Comparison of ENCODE assay signal across 1 cellular context in genomic region chr12:77204055-77204454, GRCh38.
TF ChIP-seq lines count a peak whose summit lies in the region.

No MANE protein-coding gene starts in this region.

TF ChIP-seq in WTC11, 78 proteins besides CTCF, POLR2A, EP300 and RAD21 (continued from another document):
- TF ChIP-seq FOXP4 (CRISPR knock-in tag; IDR thresholded peaks at IDR 0.05) (no peak), GABPB1 (CRISPR knock-in tag; IDR thresholded peaks at IDR 0.05) (no peak), ZNF532 (CRISPR knock-in tag; IDR thresholded peaks at IDR 0.05; ENCODE audit: borderline replicate concordance) (no peak), IRF2 (CRISPR knock-in tag; IDR thresholded peaks at IDR 0.05; ENCODE audit: borderline replicate concordance, low read depth) (no peak), IRF1 (CRISPR knock-in tag; IDR thresholded peaks at IDR 0.05) (no peak), ETV6 (CRISPR knock-in tag; IDR thresholded peaks at IDR 0.05) (no peak), E2F5 (CRISPR knock-in tag; IDR thresholded peaks at IDR 0.05) (no peak)
